28 cellular contexts compared by ENCODE assay signal in genomic region chr7:17815318-17815717, GRCh38.
"Had no signal": no experiment of that assay in that cellular context is flagged by ENCODE, and none has a peak within 500 bp of the region (broad histone marks: within the 10 kb centered on the region; RNA-seq: fewer than 3 reads in every experiment).

No MANE protein-coding gene starts in this region.

- H3K27me3 ChIP-seq: dorsolateral prefrontal cortex, heart left ventricle, uterus had no signal

- H3K27ac ChIP-seq: coronary artery, dorsolateral prefrontal cortex, heart left ventricle, lower lobe of right lung, skin epidermis, thoracic aorta, uterus had no signal

- DNase-seq: activated CD4-positive, alpha-beta T cell treated with anti-CD3 and anti-CD28 coated beads for 36 hours; activated CD4-positive, CD25-positive, alpha-beta regulatory T cell; activated CD8-positive, alpha-beta memory T cell treated with anti-CD3 and anti-CD28 coated beads, Interleukin-2, amount 10 ng/mL, durations not matched to agents 7 days and 5 days; activated CD8-positive, alpha-beta T cell treated with anti-CD3 and anti-CD28 coated beads, Interleukin-2, amount 10 ng/mL, durations not matched to agents 7 days and 5 days; activated T-cell treated with anti-CD3 and anti-CD28 coated beads, Interleukin-2, amount 50 U/mL, for 48 hours; anterior cingulate cortex; dorsolateral prefrontal cortex; effector memory CD4-positive, alpha-beta T cell; foreskin fibroblast; heart left ventricle; hypothalamus; immature natural killer cell; lower lobe of right lung; mesendoderm; stimulated activated CD4-positive, alpha-beta T cell treated with anti-CD3 and anti-CD28 coated beads, Interleukin-4, amount 100 ng/mL, for 24 hours; trophoblast cell; uterus had no signal

- H3K27me3 Mint-ChIP-seq: activated CD4-positive, alpha-beta T cell treated with anti-CD3 and anti-CD28 coated beads for 36 hours; activated CD8-positive, alpha-beta memory T cell treated with anti-CD3 and anti-CD28 coated beads, Interleukin-2, amount 10 ng/mL, durations not matched to agents 7 days and 5 days; activated naive CD8-positive, alpha-beta T cell; progenitor cell of endocrine pancreas; stimulated activated naive CD8-positive, alpha-beta T cell treated with anti-CD3 and anti-CD28 coated beads, Interleukin-15, Interleukin-2, amounts not matched to agents 100 ng/mL and 50 ng/mL, for 24 hours had no signal

- H3K27ac Mint-ChIP-seq: activated CD4-positive, alpha-beta T cell treated with anti-CD3 and anti-CD28 coated beads for 36 hours; activated CD8-positive, alpha-beta memory T cell treated with anti-CD3 and anti-CD28 coated beads, Interleukin-2, amount 10 ng/mL, durations not matched to agents 7 days and 5 days; activated CD8-positive, alpha-beta T cell treated with anti-CD3 and anti-CD28 coated beads, Interleukin-2, amount 10 ng/mL, durations not matched to agents 7 days and 5 days; activated naive CD8-positive, alpha-beta T cell; activated T-helper 2 cell treated with anti-CD3 and anti-CD28 coated beads, Interferon-gamma antibody, Interleukin-2, Interleukin-4, amounts not matched to agents 10 μg/mL and 5 μg/mL and 100 μg/mL, durations not matched to agents 14 hours and 24 hours and 36 hours; nephron; progenitor cell of endocrine pancreas; stimulated activated effector memory CD8-positive, alpha-beta T cell treated with anti-CD3 and anti-CD28 coated beads, Interleukin-12 subunit alpha, Interleukin-12 subunit beta, amount 100 ng/mL, for 72 hours; stimulated activated naive CD8-positive, alpha-beta T cell treated with anti-CD3 and anti-CD28 coated beads, Interleukin-15, Interleukin-2, amounts not matched to agents 100 ng/mL and 50 ng/mL, for 24 hours; T-helper 2 cell treated with Interferon-gamma antibody and Interleukin-4, amounts not matched to agents 5 μg/mL and 100 μg/mL, for 36 hours had no signal

- H3K4me3 ChIP-seq: coronary artery, dorsolateral prefrontal cortex, heart left ventricle, lower lobe of right lung, skin epidermis, thoracic aorta, uterus had no signal

- ATAC-seq: activated CD4-positive, alpha-beta T cell treated with anti-CD3 and anti-CD28 coated beads for 36 hours; activated CD8-positive, alpha-beta memory T cell treated with anti-CD3 and anti-CD28 coated beads, Interleukin-2, amount 10 ng/mL, durations not matched to agents 7 days and 5 days; activated CD8-positive, alpha-beta T cell treated with anti-CD3 and anti-CD28 coated beads, Interleukin-2, amount 10 ng/mL, durations not matched to agents 7 days and 5 days; heart left ventricle; lower lobe of right lung; sciatic nerve; stimulated activated effector memory CD8-positive, alpha-beta T cell treated with anti-CD3 and anti-CD28 coated beads, Interleukin-12 subunit alpha, Interleukin-12 subunit beta, amount 100 ng/mL, for 72 hours had no signal

- H3K36me3 ChIP-seq: uterus had no signal

- H3K9me3 Mint-ChIP-seq: stimulated activated effector memory CD8-positive, alpha-beta T cell treated with anti-CD3 and anti-CD28 coated beads, Interleukin-12 subunit alpha, Interleukin-12 subunit beta, amount 100 ng/mL, for 72 hours had no signal

- H3K9me3 ChIP-seq: uterus had no signal

- H3K4me1 ChIP-seq: heart left ventricle, lower lobe of right lung, uterus had no signal

- H3K4me1 Mint-ChIP-seq: activated CD4-positive, alpha-beta T cell treated with anti-CD3 and anti-CD28 coated beads for 36 hours; activated CD8-positive, alpha-beta memory T cell treated with anti-CD3 and anti-CD28 coated beads, Interleukin-2, amount 10 ng/mL, durations not matched to agents 7 days and 5 days; nephron had no signal

- H3K4me3 Mint-ChIP-seq: activated CD4-positive, alpha-beta T cell treated with anti-CD3 and anti-CD28 coated beads for 36 hours; activated CD8-positive, alpha-beta memory T cell treated with anti-CD3 and anti-CD28 coated beads, Interleukin-2, amount 10 ng/mL, durations not matched to agents 7 days and 5 days; activated CD8-positive, alpha-beta T cell treated with anti-CD3 and anti-CD28 coated beads, Interleukin-2, amount 10 ng/mL, durations not matched to agents 7 days and 5 days; activated naive CD8-positive, alpha-beta T cell; immature natural killer cell; nephron; stimulated activated effector memory CD8-positive, alpha-beta T cell treated with anti-CD3 and anti-CD28 coated beads, Interleukin-12 subunit alpha, Interleukin-12 subunit beta, amount 100 ng/mL, for 72 hours; stimulated activated naive CD8-positive, alpha-beta T cell treated with anti-CD3 and anti-CD28 coated beads, Interleukin-15, Interleukin-2, amounts not matched to agents 100 ng/mL and 50 ng/mL, for 24 hours; T-helper 2 cell treated with Interferon-gamma antibody and Interleukin-4, amounts not matched to agents 5 μg/mL and 100 μg/mL, for 36 hours had no signal
